ENCODE assay signal across 9 cellular contexts in the genomic region with DNA sequence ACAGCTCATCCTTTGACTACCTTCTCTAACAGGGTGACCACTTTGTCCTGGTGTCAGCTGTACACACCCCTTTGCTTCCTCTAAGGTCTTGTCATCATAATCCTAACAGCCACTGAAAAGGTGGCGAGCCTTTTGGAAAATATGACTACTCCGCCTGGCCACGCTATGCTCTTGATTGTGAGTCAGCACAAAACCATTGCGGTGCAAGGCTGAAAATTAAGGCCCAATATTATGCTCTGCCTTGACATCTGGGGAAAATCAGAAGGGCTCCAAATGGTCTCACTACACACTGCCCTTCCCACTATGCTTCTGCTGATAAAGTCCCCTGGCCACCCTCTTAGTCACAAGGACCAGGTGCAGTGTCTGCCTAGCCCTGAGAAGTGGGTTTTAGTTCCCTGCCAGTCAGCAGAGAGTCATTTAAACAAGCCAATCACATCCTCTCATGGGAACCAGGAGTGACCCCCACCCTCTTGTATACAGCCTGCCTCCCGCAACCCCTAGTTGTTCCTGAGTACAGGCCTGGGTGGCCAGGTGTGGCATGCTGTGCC. TPM values are rescaled to one million over a fixed set of nuclear protein-coding genes. Genes with fewer than 3 reads are reported as not detected.
A peak's percentile ranks its signal among the peaks of the same experiment; 100 is the strongest.
DNase-seq lines count a peak whose midpoint lies in the region; FAIRE-seq and TF ChIP-seq lines count a peak whose summit lies in the region.
"Had no signal": no experiment of that assay in that cellular context is flagged by ENCODE, and none has a peak within 500 bp of the region (broad histone marks: within the 10 kb centered on the region; RNA-seq: fewer than 3 reads in every experiment).

No MANE protein-coding gene starts in this region.

- no peaks in the 10 kb centered on the region for H3K9me2 ChIP-seq in PC-9 (ENCODE audit: insufficient read depth)

- H3K27me3 ChIP-seq in PC-9 (ENCODE audit: insufficient read depth, low read depth) (no peaks in the 10 kb centered on the region), esophagus squamous epithelium (no peaks in the 10 kb centered on the region)

- H3K36me3 ChIP-seq in PC-9 (ENCODE audit: low read depth) (0 out of 2 replicates have a peak, but pooled peaks cover 4% of the 10 kb centered on the region), esophagus squamous epithelium (peaks cover 0 to 14% (median 0%) of the 10 kb centered on the region in 3 donors)

- intact Hi-C loops in PC-9 (cut with micrococcal nuclease; ENCODE audit: unreplicated experiment) (no loop called here), esophagus squamous epithelium (cut with DNase I) (no loop called here)

- H3K9me3 ChIP-seq in PC-9 (ENCODE audit: insufficient read depth, low read depth) (no peaks in the 10 kb centered on the region), esophagus squamous epithelium (no peaks in the 10 kb centered on the region)

- 42 to 63% methylated on average over 3 to 5 of the region's 5 CpGs for WGBS in esophagus squamous epithelium, 2 donors

- TF ChIP-seq CTCF in PC-9 (conservative IDR thresholded peaks at IDR 0.05) (no peak), esophagus squamous epithelium (IDR thresholded peaks at IDR 0.05) (no peak)

- CTCF ChIA-PET in PC-9 (lab: Charles Lee), result no interaction called here

- FAIRE-seq in urothelium cell line (lab: Jason Lieb, UNC), result no peak

- H3K4me1 ChIP-seq in PC-9 (replicated peaks; ENCODE audit: insufficient read depth) (peaks cover 16% of the 10 kb centered on the region), esophagus squamous epithelium (peaks cover 0 to 16% (median 0%) of the 10 kb centered on the region in 3 donors)

- no peaks in the 10 kb centered on the region for H3F3A ChIP-seq in PC-9 (ENCODE audit: insufficient read depth, low read depth)

- H3K27ac ChIP-seq in PC-9 (0 out of 2 replicates have a peak overlapping the region, but pooled peaks have one; percentile 12), esophagus squamous epithelium (peak overlapping the region; percentile 11 to 46 (median 31))

- TF ChIP-seq POLR2A in esophagus squamous epithelium (IDR thresholded peaks at IDR 0.05), result no peak

- no peaks in the 10 kb centered on the region for H4K20me1 ChIP-seq in PC-9 (ENCODE audit: insufficient read depth)

- BruUV-seq in PC-9 (replicated peaks; lab: Mats Ljungman, UMichigan), result no TSS peak

- H3K79me2 ChIP-seq in PC-9 (ENCODE audit: low read depth), result 0 out of 2 replicates have a peak, but pooled peaks cover 10% of the 10 kb centered on the region

- H2AFZ ChIP-seq in PC-9, result no peak overlapping the region

- peak in 2 of 3 donors; percentile 2 to 8 for DNase-seq in stimulated activated CD4-positive, alpha-beta T cell treated with anti-CD3 and anti-CD28 coated beads, Interleukin-12 subunit alpha, Interleukin-12 subunit beta, amount 100 ng/mL, for 48 hours (ENCODE audit: low read depth in 2 of 3, low spot score in 1 of 3)
- no peak for DNase-seq in stimulated activated CD4-positive, alpha-beta T cell treated with anti-CD3 and anti-CD28 coated beads, Interleukin-2, amount 100 ng/mL, for 24 hours
- peak in 1 of 2 experiments; percentile 38 for DNase-seq in PC-9
- DNase-seq in esophagus squamous epithelium (lab: John Stamatoyannopoulos, UW), result no peak
- peak; percentile 40 for DNase-seq in urothelium cell line (ENCODE audit: low spot score)
- DNase-seq in NCI-H1092 (lab: John Stamatoyannopoulos, UW), result no peak
- no peak for DNase-seq in putamen (ENCODE audit: low spot score)
- no peak for DNase-seq in NCI-H69 (lab: John Stamatoyannopoulos, UW)
- DNase-seq: DMS153 had no signal

- H3K4me2 ChIP-seq in PC-9, result no peak overlapping the region

- H3K4me3 ChIP-seq in PC-9, result no peak overlapping the region
- no peak overlapping the region for H3K4me3 ChIP-seq in esophagus squamous epithelium

- POLR2A ChIA-PET in PC-9 (lab: Charles Lee; ENCODE audit: unreplicated experiment), result interaction anchor here (0.7 kb wide), 1 partner anchor 54 kb away, joined by 5 read pairs; no protein-coding TSS in a partner anchor

RNA-seq across cellular contexts. Expression of gene FGD6, which starts 34.3 kb away (rescaled TPM):
- total RNA-seq in PC-9 (2021), result 18.1 and 22.0 TPM in 2 replicates
- 10 to 100 TPM; 10.0 to 19.1 (median 13.2) TPM for total RNA-seq in esophagus squamous epithelium

RNA-seq across cellular contexts. Expression of gene VEZT, which starts 34.7 kb away (rescaled TPM):
- total RNA-seq in PC-9 (2021) (35.2 and 46.8 TPM in 2 replicates), esophagus squamous epithelium (10 to 100 TPM; 27.7 to 82.0 (median 45.3) TPM)

Comparison
In these comparisons a context has a peak if more than half of its experiments do, and no peak if none do; other contexts are left out.
1. DNase-seq: peak in stimulated activated CD4-positive, alpha-beta T cell treated with anti-CD3 and anti-CD28 coated beads, Interleukin-12 subunit alpha, Interleukin-12 subunit beta, amount 100 ng/mL, for 48 hours (2 of 3) and urothelium cell line (single experiment); none in stimulated activated CD4-positive, alpha-beta T cell treated with anti-CD3 and anti-CD28 coated beads, Interleukin-2, amount 100 ng/mL, for 24 hours (0 of 2), esophagus squamous epithelium (single experiment), NCI-H1092 (single experiment), putamen (single experiment) and NCI-H69 (single experiment).